Comparison of ENCODE assay signal across 10 cellular contexts in the genomic region with DNA sequence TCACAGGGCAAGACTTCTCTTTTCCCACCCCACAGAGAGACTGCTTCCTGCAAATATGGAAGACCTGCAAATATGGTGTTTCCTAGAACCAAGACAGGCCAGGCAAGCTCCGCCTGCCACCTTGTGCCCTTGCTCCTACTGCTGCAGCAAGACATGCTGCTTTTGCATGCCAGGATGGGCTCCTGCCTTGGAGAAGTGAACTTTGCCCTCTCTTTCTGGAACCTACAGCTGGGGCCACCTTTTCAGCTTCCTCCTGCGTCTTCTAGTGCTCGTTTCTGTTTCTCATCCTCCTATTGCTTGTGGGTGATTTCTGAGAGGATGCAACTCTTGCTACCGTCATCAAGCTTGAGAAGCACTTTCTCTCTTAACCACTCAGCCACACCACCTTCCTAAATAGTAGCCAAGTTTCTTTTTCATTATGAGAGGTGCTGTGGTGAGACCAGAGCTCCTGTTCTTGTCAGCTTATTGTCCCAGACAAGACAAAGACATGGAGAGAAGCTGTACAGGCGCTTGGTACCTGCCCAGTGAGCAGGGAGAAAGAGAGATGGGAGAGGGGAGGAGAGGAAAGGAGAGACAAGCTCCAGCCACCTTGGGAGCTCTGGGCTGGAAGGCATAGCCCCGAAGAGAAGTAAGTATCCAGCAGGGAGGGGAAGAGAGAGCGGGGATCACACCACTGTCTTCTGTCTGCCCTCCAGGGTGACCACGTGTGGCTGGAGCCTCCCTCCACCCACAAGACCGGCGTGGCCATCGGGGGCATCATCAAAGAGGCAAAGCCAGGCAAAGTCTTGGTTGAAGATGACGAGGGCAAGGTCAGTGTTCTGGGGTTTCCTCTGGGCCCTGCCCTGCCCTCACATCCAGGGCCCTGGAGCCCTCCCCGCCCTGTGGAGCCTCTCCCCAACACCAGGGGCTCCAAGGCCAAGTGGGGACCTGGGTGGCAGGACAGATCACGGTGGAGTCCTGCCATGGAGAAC. TPM values are rescaled to one million over a fixed set of nuclear protein-coding genes. Genes with fewer than 3 reads are reported as not detected.
DNase-seq lines count a peak whose midpoint lies in the region; ATAC-seq and TF ChIP-seq lines count a peak whose summit lies in the region.
"Had no signal": no experiment of that assay in that cellular context is flagged by ENCODE, and none has a peak within 500 bp of the region (broad histone marks: within the 10 kb centered on the region; RNA-seq: fewer than 3 reads in every experiment).

No MANE protein-coding gene starts in this region.

- DNase-seq in GM12864 (ENCODE audit: low read depth) (peak; percentile 90), WERI-Rb-1 (no peak), iPS-NIHi11 (ENCODE audit: low spot score) (no peak), aorta (no peak), putamen (ENCODE audit: low spot score) (no peak)
- DNase-seq in activated naive CD8-positive, alpha-beta T cell treated with anti-CD3 and anti-CD28 coated beads for 36 hours = no peak
- DNase-seq: effector memory CD4-positive, alpha-beta T cell had no signal

- H3K27ac ChIP-seq in WERI-Rb-1 (no peak overlapping the region), aorta (ENCODE audit: low read depth in 1 of 2, low read length in 2 of 2) (no peak overlapping the region)
- H3K27ac ChIP-seq: tibial nerve had no signal

- H3K4me1 Mint-ChIP-seq in activated naive CD8-positive, alpha-beta T cell treated with anti-CD3 and anti-CD28 coated beads for 36 hours = peaks cover 6% of the 10 kb centered on the region

- intact Hi-C loops in aorta (cut with DNase I) = loop anchor here in 1 of 2 donors (10.0 kb wide), 1 partner anchor 139 kb away; no protein-coding TSS in a partner anchor

- WGBS in aorta, 2 donors = 88% methylated on average over 14 of the region's 14 CpGs

- peaks cover 2% of the 10 kb centered on the region for H3K36me3 Mint-ChIP-seq in activated naive CD8-positive, alpha-beta T cell treated with anti-CD3 and anti-CD28 coated beads for 36 hours

- H3K4me1 ChIP-seq in aorta (ENCODE audit: control insufficient read depth in 1 of 2, insufficient read depth in 2 of 2, low read length in 2 of 2) = peaks cover 0 to 8% of the 10 kb centered on the region in 2 donors

- no peaks in the 10 kb centered on the region for H3K27me3 ChIP-seq in WERI-Rb-1 (ENCODE audit: insufficient read depth, low read depth, severe bottlenecking)
- H3K27me3 ChIP-seq in aorta (ENCODE audit: control insufficient read depth in 1 of 2, insufficient read depth in 2 of 2, low read length in 1 of 2) = no peaks in the 10 kb centered on the region
- H3K27me3 ChIP-seq: tibial nerve had no signal

- H3K4me3 Mint-ChIP-seq in activated naive CD8-positive, alpha-beta T cell treated with anti-CD3 and anti-CD28 coated beads for 36 hours = peak overlapping the region; percentile 47

- H3K27me3 Mint-ChIP-seq in activated naive CD8-positive, alpha-beta T cell treated with anti-CD3 and anti-CD28 coated beads for 36 hours = peaks cover 8% of the 10 kb centered on the region

- no peaks in the 10 kb centered on the region for H3K36me3 ChIP-seq in WERI-Rb-1
- no peaks in the 10 kb centered on the region for H3K36me3 ChIP-seq in aorta (ENCODE audit: control insufficient read depth in 1 of 2, insufficient read depth in 2 of 2, low read length in 1 of 2)
- H3K36me3 ChIP-seq: tibial nerve had no signal

- no peaks in the 10 kb centered on the region for H3K9me3 Mint-ChIP-seq in activated naive CD8-positive, alpha-beta T cell treated with anti-CD3 and anti-CD28 coated beads for 36 hours

- H3K9me3 ChIP-seq in WERI-Rb-1 (ENCODE audit: severe bottlenecking) (no peaks in the 10 kb centered on the region), aorta (ENCODE audit: control insufficient read depth, low read length) (no peaks in the 10 kb centered on the region)
- H3K9me3 ChIP-seq: tibial nerve had no signal

- peak; percentile 94 for ATAC-seq in GM19324 (IDR thresholded peaks at IDR 0.05; ENCODE audit: low FRiP score, unreplicated experiment)
- peak; percentile 97 for ATAC-seq in HG03097 (IDR thresholded peaks at IDR 0.05; ENCODE audit: low FRiP score, unreplicated experiment)
- no peak for ATAC-seq in aorta (ENCODE audit: low FRiP score)

- no peak for TF ChIP-seq CTCF in GM12864 (IDR thresholded peaks at IDR 0.05; ENCODE audit: low read depth, low read length, missing control alignments)
- no peak for TF ChIP-seq CTCF in WERI-Rb-1 (IDR thresholded peaks at IDR 0.05; ENCODE audit: low read depth, low read length)

- peak overlapping the region; percentile 55 for H3K27ac Mint-ChIP-seq in activated naive CD8-positive, alpha-beta T cell treated with anti-CD3 and anti-CD28 coated beads for 36 hours

- H3K4me3 ChIP-seq in GM12864 (ENCODE audit: low read depth, low read length) (peak overlapping the region; percentile 0; the same call in 1 of the 2 replicates), WERI-Rb-1 (ENCODE audit: low read depth, low read length) (no peak overlapping the region), aorta (ENCODE audit: low read length in 2 of 2) (no peak overlapping the region)
- H3K4me3 ChIP-seq: tibial nerve had no signal

RNA-seq across cellular contexts. Expression of gene MYO7B, which starts 28.3 kb away (rescaled TPM):
- total RNA-seq in activated naive CD8-positive, alpha-beta T cell treated with anti-CD3 and anti-CD28 coated beads for 36 hours = under 1 TPM; 0.62 to 0.88 TPM
- total RNA-seq in aorta = 1 to 10 TPM in 1 of 2 donors, under 1 TPM in 1; 0.32 to 2.0 TPM
- 10 to 100 TPM in 1 of 2 donors, 1 to 10 TPM in 1; 1.1 to 26.3 TPM for polyA plus RNA-seq in aorta

RNA-seq across cellular contexts. Expression of gene IWS1, which starts 37.5 kb away (rescaled TPM):
- 10 to 100 TPM; 52.5 to 58.7 TPM for total RNA-seq in activated naive CD8-positive, alpha-beta T cell treated with anti-CD3 and anti-CD28 coated beads for 36 hours
- 10 to 100 TPM; 37.1 to 40.2 TPM for total RNA-seq in aorta
- polyA plus RNA-seq in aorta = 10 to 100 TPM; 14.0 to 27.6 TPM
